8 cellular contexts compared by ENCODE assay signal in the genomic region with DNA sequence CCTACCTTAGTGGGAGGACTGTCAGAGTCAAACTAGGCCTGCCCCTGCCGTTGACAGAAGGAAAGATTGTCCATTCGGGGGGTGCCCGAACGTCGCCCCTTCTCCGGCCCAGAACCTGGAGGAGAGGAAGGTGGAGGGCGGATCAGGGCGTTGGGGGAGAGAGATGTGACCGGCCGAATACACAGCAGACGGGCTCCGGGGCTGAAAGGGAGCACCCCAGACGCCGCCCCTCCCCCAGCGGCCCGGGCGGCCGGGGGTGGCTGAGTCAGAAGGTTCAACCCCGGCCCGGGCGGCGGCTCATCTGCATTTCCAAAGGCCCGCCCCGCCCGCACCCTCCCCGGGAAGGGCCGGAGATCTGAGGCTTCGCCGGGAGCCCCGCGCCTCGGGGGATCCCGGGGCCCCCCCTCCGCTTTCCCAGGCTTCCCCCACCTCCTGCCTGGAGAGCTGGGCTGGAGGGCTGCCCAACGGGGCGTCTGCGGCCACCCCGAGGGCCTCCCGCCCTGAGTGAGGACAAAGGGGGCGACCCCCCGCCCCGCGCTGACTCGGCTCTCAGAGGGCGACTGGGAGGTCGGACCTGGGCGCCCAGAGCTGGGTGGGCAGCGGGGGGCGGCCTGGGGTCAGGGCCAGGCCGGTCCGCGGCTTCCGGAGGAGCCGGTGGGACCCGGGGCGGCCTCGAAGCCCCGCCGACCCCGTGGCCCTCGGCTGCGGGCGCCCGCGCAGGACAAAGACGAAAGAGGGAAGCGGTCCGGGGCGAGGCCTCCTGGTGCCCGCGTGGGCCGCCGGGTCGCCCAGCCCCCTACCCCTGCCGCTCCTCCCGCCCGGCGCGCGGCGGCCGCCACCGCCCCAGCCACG. TPM values are rescaled to one million over a fixed set of nuclear protein-coding genes. Genes with fewer than 3 reads are reported as not detected.
DNase-seq lines count a peak whose midpoint lies in the region; ATAC-seq and TF ChIP-seq lines count a peak whose summit lies in the region.

No MANE protein-coding gene starts in this region.

- TF ChIP-seq CTCF in BE2C (IDR thresholded peaks at IDR 0.05; ENCODE audit: low read depth, low read length), result no peak
- TF ChIP-seq CTCF in VCaP (conservative IDR thresholded peaks at IDR 0.05), result 0 out of 2 replicates have a peak, but pooled peaks have one; percentile 2
- no peak for TF ChIP-seq CTCF in breast epithelium (IDR thresholded peaks at IDR 0.05)

- H3K4me3 ChIP-seq in BE2C (ENCODE audit: low read depth, low read length) (peak overlapping the region; percentile 63), breast epithelium (peak overlapping the region; percentile 76 to 95 (median 80)), skeletal muscle satellite cell (ENCODE audit: low read length) (peak overlapping the region; percentile 74)

- peak overlapping the region; percentile 99 for H3K9ac ChIP-seq in skeletal muscle satellite cell (ENCODE audit: low read depth, low read length)

- H3K27me3 ChIP-seq in BE2C (no peaks in the 10 kb centered on the region), breast epithelium (no peaks in the 10 kb centered on the region), skeletal muscle satellite cell (ENCODE audit: control insufficient read depth, insufficient read depth, low read length) (no peaks in the 10 kb centered on the region)

- H3K27ac ChIP-seq in VCaP, result peak overlapping the region; percentile 100
- peak overlapping the region; percentile 100 for H3K27ac ChIP-seq in breast epithelium

- H3K36me3 ChIP-seq in BE2C (peaks cover 38% of the 10 kb centered on the region), breast epithelium (no peaks in the 10 kb centered on the region), skeletal muscle satellite cell (ENCODE audit: insufficient read depth, low read length) (no peaks in the 10 kb centered on the region)

- ATAC-seq in GM19324 (IDR thresholded peaks at IDR 0.05; ENCODE audit: low FRiP score, unreplicated experiment) (peak; percentile 21), HG03097 (IDR thresholded peaks at IDR 0.05; ENCODE audit: low FRiP score, unreplicated experiment) (no peak)

- intact Hi-C loops in breast epithelium (cut with DNase I; ENCODE audit: low total_unique reads), result loop anchor here (5.0 kb wide), 1 partner anchor 222 kb away; a partner anchor contains a TSS

- peak overlapping the region; percentile 98 for H3K4me2 ChIP-seq in skeletal muscle satellite cell (ENCODE audit: low read length)

- DNase-seq in BE2C (peak; percentile 82), NCI-H146 treated with DMSO at 0.1 percent for 48 hours (lab: John Stamatoyannopoulos, UW; ENCODE audit: unreplicated experiment) (peak; percentile 38), breast epithelium (ENCODE audit: low spot score in 2 of 2) (peak; percentile 88 to 90), iPS-NIHi11 (ENCODE audit: low spot score) (peak; percentile 69)

- H3K4me1 ChIP-seq in BE2C (peaks cover 14% of the 10 kb centered on the region), breast epithelium (peaks cover 14 to 33% of the 10 kb centered on the region in 2 donors), skeletal muscle satellite cell (ENCODE audit: control insufficient read depth, insufficient read depth, low read length) (peaks cover 61% of the 10 kb centered on the region)

- no peaks in the 10 kb centered on the region for H3K9me3 ChIP-seq in BE2C
- H3K9me3 ChIP-seq in breast epithelium, result no peaks in the 10 kb centered on the region
- H3K9me3 ChIP-seq in skeletal muscle satellite cell (replicated peaks; ENCODE audit: low read length), result no peaks in the 10 kb centered on the region

- TF ChIP-seq POLR2A in breast epithelium (IDR thresholded peaks at IDR 0.05), result peak; percentile 55

RNA-seq across cellular contexts. Expression of a gene that starts 3.7 kb away (rescaled TPM):
- 31.1 TPM for polyA plus RNA-seq in BE2C (2012; ENCODE audit: insufficient read depth, insufficient read length, low read depth)
- total RNA-seq in breast epithelium, result 1 to 10 TPM; 4.2 to 7.9 (median 6.1) TPM
- total RNA-seq in skeletal muscle satellite cell (2012; rRNA removed), result 3.7 and 3.8 TPM in 2 replicates

RNA-seq across cellular contexts. Expression of a gene that starts 6.6 kb away (rescaled TPM):
- polyA plus RNA-seq in BE2C (2012; ENCODE audit: insufficient read depth, insufficient read length, low read depth), result 7.0 TPM
- 10 to 100 TPM in 2 of 3 donors, 1 to 10 TPM in 1; 5.8 to 13.1 (median 12.0) TPM for total RNA-seq in breast epithelium
- 5.6 and 7.2 TPM in 2 replicates for total RNA-seq in skeletal muscle satellite cell (2012; rRNA removed)

RNA-seq across cellular contexts. Expression of a gene that starts 58.6 kb away (rescaled TPM):
- not detected for polyA plus RNA-seq in BE2C (2012; ENCODE audit: insufficient read depth, insufficient read length, low read depth)
- total RNA-seq in breast epithelium, result 1 to 10 TPM in 1 of 3 donors, under 1 TPM in 1, not detected in 1; 0.64 to 1.6 TPM
- total RNA-seq in skeletal muscle satellite cell (2012; rRNA removed), result 0.76 and 2.4 TPM in 2 replicates

Comparison
In these comparisons a context has a peak if more than half of its experiments do, and no peak if none do; other contexts are left out.
1. DNase-seq: peak in every context shown above with its lines; median percentile 89 in breast epithelium; 82 in BE2C; 69 in iPS-NIHi11; 38 in NCI-H146 treated with DMSO at 0.1 percent for 48 hours.